In the genomic region with DNA sequence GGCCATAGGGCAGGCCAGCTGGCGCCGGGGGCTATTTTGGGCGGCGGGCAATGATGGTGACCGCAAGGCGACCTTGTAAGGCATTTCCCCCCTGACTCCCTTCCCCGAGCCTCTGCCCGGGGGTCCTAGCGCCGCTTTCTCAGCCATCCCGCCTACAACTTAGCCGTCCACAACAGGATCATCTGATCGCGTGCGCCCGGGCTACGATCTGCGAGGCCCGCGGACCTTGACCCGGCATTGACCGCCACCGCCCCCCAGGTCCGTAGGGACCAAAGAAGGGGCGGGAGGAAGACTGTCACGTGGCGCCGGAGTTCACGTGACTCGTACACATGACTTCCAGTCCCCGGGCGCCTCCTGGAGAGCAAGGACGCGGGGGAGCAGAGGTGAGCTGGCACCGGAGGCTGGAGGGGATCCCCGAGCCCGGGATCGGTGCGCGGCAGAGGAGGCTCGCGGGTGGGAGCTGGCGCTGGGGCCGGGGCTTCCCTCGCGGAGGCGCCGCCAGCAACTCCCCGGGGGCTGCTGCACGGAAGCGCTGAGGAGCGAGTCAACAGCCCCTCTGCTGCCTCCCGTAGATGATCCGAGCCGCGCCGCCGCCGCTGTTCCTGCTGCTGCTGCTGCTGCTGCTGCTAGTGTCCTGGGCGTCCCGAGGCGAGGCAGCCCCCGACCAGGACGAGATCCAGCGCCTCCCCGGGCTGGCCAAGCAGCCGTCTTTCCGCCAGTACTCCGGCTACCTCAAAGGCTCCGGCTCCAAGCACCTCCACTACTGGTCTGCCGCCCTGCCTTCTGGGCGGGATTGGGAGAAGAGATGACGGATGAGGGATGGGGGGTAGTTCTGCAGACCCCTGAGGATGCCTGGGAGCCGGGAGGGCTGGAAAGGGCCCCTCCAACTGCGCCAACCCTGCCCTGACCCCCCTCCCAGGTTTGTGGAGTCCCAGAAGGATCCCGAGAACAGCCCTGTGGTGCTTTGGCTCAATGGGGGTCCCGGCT, we compare ENCODE assay signal across 1 cellular context.
A peak's percentile ranks its signal among the peaks of the same experiment; 100 is the strongest.
TF ChIP-seq lines count a peak whose summit lies in the region.

A gene (plus strand): TSS at position 339 of the 987 bp plus-strand sequence. CDS start 234 bp downstream, at position 573.
A gene with protein sequence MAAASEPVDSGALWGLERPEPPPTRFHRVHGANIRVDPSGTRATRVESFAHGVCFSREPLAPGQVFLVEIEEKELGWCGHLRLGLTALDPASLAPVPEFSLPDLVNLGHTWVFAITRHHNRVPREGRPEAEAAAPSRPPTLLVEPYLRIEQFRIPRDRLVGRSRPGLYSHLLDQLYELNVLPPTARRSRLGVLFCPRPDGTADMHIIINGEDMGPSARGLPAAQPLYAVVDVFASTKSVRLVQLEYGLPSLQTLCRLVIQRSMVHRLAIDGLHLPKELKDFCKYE (minus strand): TSS at position 212 of the 987 bp plus-strand sequence. CDS start 217 bp downstream, outside the sequence.

TF ChIP-seq in HepG2, 621 proteins besides CTCF, POLR2A, EP300 and RAD21 (continued from another document and continues in another):
- TF ChIP-seq, protein P1, sequence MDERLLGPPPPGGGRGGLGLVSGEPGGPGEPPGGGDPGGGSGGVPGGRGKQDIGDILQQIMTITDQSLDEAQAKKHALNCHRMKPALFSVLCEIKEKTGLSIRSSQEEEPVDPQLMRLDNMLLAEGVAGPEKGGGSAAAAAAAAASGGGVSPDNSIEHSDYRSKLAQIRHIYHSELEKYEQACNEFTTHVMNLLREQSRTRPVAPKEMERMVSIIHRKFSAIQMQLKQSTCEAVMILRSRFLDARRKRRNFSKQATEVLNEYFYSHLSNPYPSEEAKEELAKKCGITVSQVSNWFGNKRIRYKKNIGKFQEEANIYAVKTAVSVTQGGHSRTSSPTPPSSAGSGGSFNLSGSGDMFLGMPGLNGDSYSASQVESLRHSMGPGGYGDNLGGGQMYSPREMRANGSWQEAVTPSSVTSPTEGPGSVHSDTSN (CRISPR knock-in tag; IDR thresholded peaks at IDR 0.05) = peak; percentile 64
- TF ChIP-seq, protein P2, sequence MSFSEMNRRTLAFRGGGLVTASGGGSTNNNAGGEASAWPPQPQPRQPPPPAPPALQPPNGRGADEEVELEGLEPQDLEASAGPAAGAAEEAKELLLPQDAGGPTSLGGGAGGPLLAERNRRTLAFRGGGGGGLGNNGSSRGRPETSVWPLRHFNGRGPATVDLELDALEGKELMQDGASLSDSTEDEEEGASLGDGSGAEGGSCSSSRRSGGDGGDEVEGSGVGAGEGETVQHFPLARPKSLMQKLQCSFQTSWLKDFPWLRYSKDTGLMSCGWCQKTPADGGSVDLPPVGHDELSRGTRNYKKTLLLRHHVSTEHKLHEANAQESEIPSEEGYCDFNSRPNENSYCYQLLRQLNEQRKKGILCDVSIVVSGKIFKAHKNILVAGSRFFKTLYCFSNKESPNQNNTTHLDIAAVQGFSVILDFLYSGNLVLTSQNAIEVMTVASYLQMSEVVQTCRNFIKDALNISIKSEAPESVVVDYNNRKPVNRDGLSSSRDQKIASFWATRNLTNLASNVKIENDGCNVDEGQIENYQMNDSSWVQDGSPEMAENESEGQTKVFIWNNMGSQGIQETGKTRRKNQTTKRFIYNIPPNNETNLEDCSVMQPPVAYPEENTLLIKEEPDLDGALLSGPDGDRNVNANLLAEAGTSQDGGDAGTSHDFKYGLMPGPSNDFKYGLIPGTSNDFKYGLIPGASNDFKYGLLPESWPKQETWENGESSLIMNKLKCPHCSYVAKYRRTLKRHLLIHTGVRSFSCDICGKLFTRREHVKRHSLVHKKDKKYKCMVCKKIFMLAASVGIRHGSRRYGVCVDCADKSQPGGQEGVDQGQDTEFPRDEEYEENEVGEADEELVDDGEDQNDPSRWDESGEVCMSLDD (CRISPR knock-in tag; IDR thresholded peaks at IDR 0.05; ENCODE audit: borderline replicate concordance) = peak; percentile 77; the same call in 1 of the 2 replicates
- peak; percentile 99 for TF ChIP-seq KLF15 (CRISPR knock-in tag; IDR thresholded peaks at IDR 0.05; ENCODE audit: borderline replicate concordance)
- TF ChIP-seq PPARG (CRISPR knock-in tag; conservative IDR thresholded peaks at IDR 0.05) = peak; percentile 93
- TF ChIP-seq, protein P3, sequence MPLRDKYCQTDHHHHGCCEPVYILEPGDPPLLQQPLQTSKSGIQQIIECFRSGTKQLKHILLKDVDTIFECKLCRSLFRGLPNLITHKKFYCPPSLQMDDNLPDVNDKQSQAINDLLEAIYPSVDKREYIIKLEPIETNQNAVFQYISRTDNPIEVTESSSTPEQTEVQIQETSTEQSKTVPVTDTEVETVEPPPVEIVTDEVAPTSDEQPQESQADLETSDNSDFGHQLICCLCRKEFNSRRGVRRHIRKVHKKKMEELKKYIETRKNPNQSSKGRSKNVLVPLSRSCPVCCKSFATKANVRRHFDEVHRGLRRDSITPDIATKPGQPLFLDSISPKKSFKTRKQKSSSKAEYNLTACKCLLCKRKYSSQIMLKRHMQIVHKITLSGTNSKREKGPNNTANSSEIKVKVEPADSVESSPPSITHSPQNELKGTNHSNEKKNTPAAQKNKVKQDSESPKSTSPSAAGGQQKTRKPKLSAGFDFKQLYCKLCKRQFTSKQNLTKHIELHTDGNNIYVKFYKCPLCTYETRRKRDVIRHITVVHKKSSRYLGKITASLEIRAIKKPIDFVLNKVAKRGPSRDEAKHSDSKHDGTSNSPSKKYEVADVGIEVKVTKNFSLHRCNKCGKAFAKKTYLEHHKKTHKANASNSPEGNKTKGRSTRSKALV (CRISPR knock-in tag; IDR thresholded peaks at IDR 0.05) = peak; percentile 93; the same call in 1 of the 2 replicates
- TF ChIP-seq, protein P4, sequence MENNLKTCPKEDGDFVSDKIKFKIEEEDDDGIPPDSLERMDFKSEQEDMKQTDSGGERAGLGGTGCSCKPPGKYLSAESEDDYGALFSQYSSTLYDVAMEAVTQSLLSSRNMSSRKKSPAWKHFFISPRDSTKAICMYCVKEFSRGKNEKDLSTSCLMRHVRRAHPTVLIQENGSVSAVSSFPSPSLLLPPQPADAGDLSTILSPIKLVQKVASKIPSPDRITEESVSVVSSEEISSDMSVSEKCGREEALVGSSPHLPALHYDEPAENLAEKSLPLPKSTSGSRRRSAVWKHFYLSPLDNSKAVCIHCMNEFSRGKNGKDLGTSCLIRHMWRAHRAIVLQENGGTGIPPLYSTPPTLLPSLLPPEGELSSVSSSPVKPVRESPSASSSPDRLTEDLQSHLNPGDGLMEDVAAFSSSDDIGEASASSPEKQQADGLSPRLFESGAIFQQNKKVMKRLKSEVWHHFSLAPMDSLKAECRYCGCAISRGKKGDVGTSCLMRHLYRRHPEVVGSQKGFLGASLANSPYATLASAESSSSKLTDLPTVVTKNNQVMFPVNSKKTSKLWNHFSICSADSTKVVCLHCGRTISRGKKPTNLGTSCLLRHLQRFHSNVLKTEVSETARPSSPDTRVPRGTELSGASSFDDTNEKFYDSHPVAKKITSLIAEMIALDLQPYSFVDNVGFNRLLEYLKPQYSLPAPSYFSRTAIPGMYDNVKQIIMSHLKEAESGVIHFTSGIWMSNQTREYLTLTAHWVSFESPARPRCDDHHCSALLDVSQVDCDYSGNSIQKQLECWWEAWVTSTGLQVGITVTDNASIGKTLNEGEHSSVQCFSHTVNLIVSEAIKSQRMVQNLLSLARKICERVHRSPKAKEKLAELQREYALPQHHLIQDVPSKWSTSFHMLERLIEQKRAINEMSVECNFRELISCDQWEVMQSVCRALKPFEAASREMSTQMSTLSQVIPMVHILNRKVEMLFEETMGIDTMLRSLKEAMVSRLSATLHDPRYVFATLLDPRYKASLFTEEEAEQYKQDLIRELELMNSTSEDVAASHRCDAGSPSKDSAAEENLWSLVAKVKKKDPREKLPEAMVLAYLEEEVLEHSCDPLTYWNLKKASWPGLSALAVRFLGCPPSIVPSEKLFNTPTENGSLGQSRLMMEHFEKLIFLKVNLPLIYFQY (CRISPR knock-in tag; IDR thresholded peaks at IDR 0.05; ENCODE audit: borderline replicate concordance) = peak; percentile 95
- peak; percentile 52; the same call in 1 of the 2 replicates for TF ChIP-seq REXO4 (CRISPR knock-in tag; IDR thresholded peaks at IDR 0.05; ENCODE audit: borderline replicate concordance)
- TF ChIP-seq ZNF431 (CRISPR knock-in tag; IDR thresholded peaks at IDR 0.05; ENCODE audit: borderline replicate concordance, low read depth) = peak; percentile 99
- TF ChIP-seq, protein P5, sequence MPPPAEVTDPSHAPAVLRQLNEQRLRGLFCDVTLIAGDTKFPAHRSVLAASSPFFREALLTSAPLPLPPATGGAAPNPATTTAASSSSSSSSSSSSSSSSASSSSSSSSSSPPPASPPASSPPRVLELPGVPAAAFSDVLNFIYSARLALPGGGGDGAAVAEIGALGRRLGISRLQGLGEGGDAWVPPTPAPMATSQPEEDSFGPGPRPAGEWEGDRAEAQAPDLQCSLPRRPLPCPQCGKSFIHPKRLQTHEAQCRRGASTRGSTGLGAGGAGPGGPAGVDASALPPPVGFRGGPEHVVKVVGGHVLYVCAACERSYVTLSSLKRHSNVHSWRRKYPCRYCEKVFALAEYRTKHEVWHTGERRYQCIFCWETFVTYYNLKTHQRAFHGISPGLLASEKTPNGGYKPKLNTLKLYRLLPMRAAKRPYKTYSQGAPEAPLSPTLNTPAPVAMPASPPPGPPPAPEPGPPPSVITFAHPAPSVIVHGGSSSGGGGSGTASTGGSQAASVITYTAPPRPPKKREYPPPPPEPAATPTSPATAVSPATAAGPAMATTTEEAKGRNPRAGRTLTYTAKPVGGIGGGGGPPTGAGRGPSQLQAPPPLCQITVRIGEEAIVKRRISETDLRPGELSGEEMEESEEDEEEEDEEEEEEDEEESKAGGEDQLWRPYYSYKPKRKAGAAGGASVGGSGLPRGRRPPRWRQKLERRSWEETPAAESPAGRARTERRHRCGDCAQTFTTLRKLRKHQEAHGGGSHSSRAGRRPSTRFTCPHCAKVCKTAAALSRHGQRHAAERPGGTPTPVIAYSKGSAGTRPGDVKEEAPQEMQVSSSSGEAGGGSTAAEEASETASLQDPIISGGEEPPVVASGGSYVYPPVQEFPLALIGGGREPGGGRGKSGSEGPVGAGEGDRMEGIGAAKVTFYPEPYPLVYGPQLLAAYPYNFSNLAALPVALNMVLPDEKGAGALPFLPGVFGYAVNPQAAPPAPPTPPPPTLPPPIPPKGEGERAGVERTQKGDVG (CRISPR knock-in tag; IDR thresholded peaks at IDR 0.05; ENCODE audit: borderline replicate concordance) = peak; percentile 95
- TF ChIP-seq ZC3H13 (CRISPR knock-in tag; IDR thresholded peaks at IDR 0.05) = peak; percentile 100
- peak; percentile 99 for TF ChIP-seq MED8 (CRISPR knock-in tag; IDR thresholded peaks at IDR 0.05; ENCODE audit: insufficient replicate concordance)
- TF ChIP-seq SRSF1 (optimal IDR thresholded peaks at IDR 0.05; ENCODE audit: low read depth, low read length) = peak; percentile 99
- TF ChIP-seq SP1 (IDR thresholded peaks at IDR 0.05) = no peak
- peak; percentile 99 for TF ChIP-seq SP1 (CRISPR knock-in tag; IDR thresholded peaks at IDR 0.05)
- TF ChIP-seq ZNF383 (CRISPR knock-in tag; IDR thresholded peaks at IDR 0.05; ENCODE audit: borderline replicate concordance) = peak; percentile 98
- TF ChIP-seq ZNF34 (CRISPR knock-in tag; IDR thresholded peaks at IDR 0.05; ENCODE audit: borderline replicate concordance) = peak; percentile 99; the same call in 1 of the 2 replicates
- peak; percentile 76; the same call in 1 of the 2 replicates for TF ChIP-seq DNMT1 (CRISPR knock-in tag; IDR thresholded peaks at IDR 0.05)
- peak; percentile 88 for TF ChIP-seq CREM (IDR thresholded peaks at IDR 0.05)
- TF ChIP-seq CREM (CRISPR knock-in tag; IDR thresholded peaks at IDR 0.05) = no peak
- TF ChIP-seq ZNF766 (CRISPR knock-in tag; IDR thresholded peaks at IDR 0.05; ENCODE audit: borderline replicate concordance) = peak; percentile 99
- no peak for TF ChIP-seq ATRX (CRISPR knock-in tag; IDR thresholded peaks at IDR 0.05; ENCODE audit: borderline replicate concordance)
- no peak; the same call in 1 of the 2 replicates for TF ChIP-seq ZNF382 (CRISPR knock-in tag; IDR thresholded peaks at IDR 0.05; ENCODE audit: borderline replicate concordance)
- TF ChIP-seq LCORL (IDR thresholded peaks at IDR 0.05) = peak; percentile 36; the same call in 1 of the 2 replicates
- TF ChIP-seq LCORL (CRISPR knock-in tag; IDR thresholded peaks at IDR 0.05) = peak; percentile 98
- TF ChIP-seq, protein P6, sequence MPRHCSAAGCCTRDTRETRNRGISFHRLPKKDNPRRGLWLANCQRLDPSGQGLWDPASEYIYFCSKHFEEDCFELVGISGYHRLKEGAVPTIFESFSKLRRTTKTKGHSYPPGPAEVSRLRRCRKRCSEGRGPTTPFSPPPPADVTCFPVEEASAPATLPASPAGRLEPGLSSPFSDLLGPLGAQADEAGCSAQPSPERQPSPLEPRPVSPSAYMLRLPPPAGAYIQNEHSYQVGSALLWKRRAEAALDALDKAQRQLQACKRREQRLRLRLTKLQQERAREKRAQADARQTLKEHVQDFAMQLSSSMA (CRISPR knock-in tag; IDR thresholded peaks at IDR 0.05) = peak; percentile 98
- TF ChIP-seq, protein P7, sequence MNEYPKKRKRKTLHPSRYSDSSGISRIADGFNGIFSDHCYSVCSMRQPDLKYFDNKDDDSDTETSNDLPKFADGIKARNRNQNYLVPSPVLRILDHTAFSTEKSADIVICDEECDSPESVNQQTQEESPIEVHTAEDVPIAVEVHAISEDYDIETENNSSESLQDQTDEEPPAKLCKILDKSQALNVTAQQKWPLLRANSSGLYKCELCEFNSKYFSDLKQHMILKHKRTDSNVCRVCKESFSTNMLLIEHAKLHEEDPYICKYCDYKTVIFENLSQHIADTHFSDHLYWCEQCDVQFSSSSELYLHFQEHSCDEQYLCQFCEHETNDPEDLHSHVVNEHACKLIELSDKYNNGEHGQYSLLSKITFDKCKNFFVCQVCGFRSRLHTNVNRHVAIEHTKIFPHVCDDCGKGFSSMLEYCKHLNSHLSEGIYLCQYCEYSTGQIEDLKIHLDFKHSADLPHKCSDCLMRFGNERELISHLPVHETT (CRISPR knock-in tag; conservative IDR thresholded peaks at IDR 0.05) = peak; percentile 98
- TF ChIP-seq, protein P8, sequence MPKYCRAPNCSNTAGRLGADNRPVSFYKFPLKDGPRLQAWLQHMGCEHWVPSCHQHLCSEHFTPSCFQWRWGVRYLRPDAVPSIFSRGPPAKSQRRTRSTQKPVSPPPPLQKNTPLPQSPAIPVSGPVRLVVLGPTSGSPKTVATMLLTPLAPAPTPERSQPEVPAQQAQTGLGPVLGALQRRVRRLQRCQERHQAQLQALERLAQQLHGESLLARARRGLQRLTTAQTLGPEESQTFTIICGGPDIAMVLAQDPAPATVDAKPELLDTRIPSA (CRISPR knock-in tag; IDR thresholded peaks at IDR 0.05; ENCODE audit: borderline replicate concordance) = peak; percentile 85
- TF ChIP-seq HNRNPUL1 (IDR thresholded peaks at IDR 0.05; ENCODE audit: low read depth, low read length) = peak; percentile 80; the same call in 1 of the 2 replicates
- peak; percentile 98 for TF ChIP-seq ZNF607 (CRISPR knock-in tag; IDR thresholded peaks at IDR 0.05; ENCODE audit: borderline replicate concordance)
- TF ChIP-seq, protein P9, sequence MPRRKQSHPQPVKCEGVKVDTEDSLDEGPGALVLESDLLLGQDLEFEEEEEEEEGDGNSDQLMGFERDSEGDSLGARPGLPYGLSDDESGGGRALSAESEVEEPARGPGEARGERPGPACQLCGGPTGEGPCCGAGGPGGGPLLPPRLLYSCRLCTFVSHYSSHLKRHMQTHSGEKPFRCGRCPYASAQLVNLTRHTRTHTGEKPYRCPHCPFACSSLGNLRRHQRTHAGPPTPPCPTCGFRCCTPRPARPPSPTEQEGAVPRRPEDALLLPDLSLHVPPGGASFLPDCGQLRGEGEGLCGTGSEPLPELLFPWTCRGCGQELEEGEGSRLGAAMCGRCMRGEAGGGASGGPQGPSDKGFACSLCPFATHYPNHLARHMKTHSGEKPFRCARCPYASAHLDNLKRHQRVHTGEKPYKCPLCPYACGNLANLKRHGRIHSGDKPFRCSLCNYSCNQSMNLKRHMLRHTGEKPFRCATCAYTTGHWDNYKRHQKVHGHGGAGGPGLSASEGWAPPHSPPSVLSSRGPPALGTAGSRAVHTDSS (CRISPR knock-in tag; conservative IDR thresholded peaks at IDR 0.05) = 0 out of 2 replicates have a peak, but pooled peaks have one; percentile 16
